In the genomic region with DNA sequence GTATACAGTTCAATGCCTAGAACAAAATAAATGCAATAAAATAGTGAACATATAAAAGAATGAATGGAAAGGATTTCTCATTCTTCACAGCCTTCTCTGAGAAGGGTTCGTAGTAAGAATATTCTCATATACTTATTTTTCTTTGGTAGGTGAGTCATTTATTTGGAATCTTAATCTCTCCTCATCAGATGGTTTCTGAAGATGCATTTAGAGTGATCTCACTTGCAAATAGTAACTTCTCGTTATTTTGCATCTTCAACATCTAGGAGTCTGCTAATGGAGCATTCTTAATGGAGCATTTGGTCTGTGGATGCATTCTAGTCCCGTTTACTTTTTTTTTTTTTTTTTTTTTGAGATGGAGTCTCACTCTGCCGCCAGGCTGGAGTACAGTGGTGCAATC, we compare ENCODE assay signal across 17 cellular contexts. TPM values are rescaled to one million over a fixed set of nuclear protein-coding genes. Genes with fewer than 3 reads are reported as not detected.
DNase-seq lines count a peak whose midpoint lies in the region; ATAC-seq and TF ChIP-seq lines count a peak whose summit lies in the region.
"Had no signal": no experiment of that assay in that cellular context is flagged by ENCODE, and none has a peak within 500 bp of the region (broad histone marks: within the 10 kb centered on the region; RNA-seq: fewer than 3 reads in every experiment).

No MANE protein-coding gene starts in this region.

- H3K9ac ChIP-seq in skeletal muscle satellite cell (ENCODE audit: low read depth, low read length), result no peak overlapping the region
- H3K9ac ChIP-seq: parathyroid adenoma had no signal

- H3K4me1 ChIP-seq in skeletal muscle satellite cell (ENCODE audit: control insufficient read depth, insufficient read depth, low read length) (peaks cover 23% of the 10 kb centered on the region), upper lobe of left lung (peaks cover 24 to 32% (median 27%) of the 10 kb centered on the region in 4 donors)

- H3K36me3 ChIP-seq in skeletal muscle satellite cell (ENCODE audit: insufficient read depth, low read length), result peaks cover 9% of the 10 kb centered on the region
- H3K36me3 ChIP-seq in upper lobe of left lung, result peaks cover 6 to 38% (median 11%) of the 10 kb centered on the region in 4 donors

- no peak overlapping the region for H3K27ac ChIP-seq in upper lobe of left lung
- H3K27ac ChIP-seq: coronary artery, left lung, parathyroid adenoma, Peyer's patch had no signal

- WGBS in upper lobe of left lung, 2 donors, result 89 to 91% methylated on average over 3 to 4 of the region's 4 CpGs

- peak overlapping the region; percentile 90 for H3K4me3 Mint-ChIP-seq in activated T-helper 17 cell treated with anti-CD3 and anti-CD28 coated beads, Interleukin-2, amount 50 U/mL, for 72 hours
- H3K4me3 Mint-ChIP-seq: activated CD8-positive, alpha-beta T cell treated with anti-CD3 and anti-CD28 coated beads for 36 hours had no signal

- DNase-seq in ELR (ENCODE audit: low read depth) (peak; percentile 88), fibroblast of villous mesenchyme (ENCODE audit: low read depth) (peak; percentile 57), mucosa of gallbladder (ENCODE audit: low spot score) (no peak), upper lobe of left lung (no peak)
- DNase-seq: activated CD8-positive, alpha-beta T cell treated with anti-CD3 and anti-CD28 coated beads for 36 hours; activated naive CD4-positive, alpha-beta T cell; DMS53; left lung; MG63; Peyer's patch; T-helper 9 cell had no signal

- H3K9me3 Mint-ChIP-seq in activated T-helper 17 cell treated with anti-CD3 and anti-CD28 coated beads, Interleukin-2, amount 50 U/mL, for 72 hours, result no peaks in the 10 kb centered on the region
- H3K9me3 Mint-ChIP-seq: activated CD8-positive, alpha-beta T cell treated with anti-CD3 and anti-CD28 coated beads for 36 hours had no signal

- no peak overlapping the region for H3K4me3 ChIP-seq in fibroblast of villous mesenchyme (ENCODE audit: low read depth, low read length)
- H3K4me3 ChIP-seq in skeletal muscle satellite cell (ENCODE audit: low read length), result no peak overlapping the region
- no peak overlapping the region for H3K4me3 ChIP-seq in upper lobe of left lung
- H3K4me3 ChIP-seq: coronary artery, left lung, MG63, Peyer's patch had no signal

- peaks cover 34% of the 10 kb centered on the region for H3K4me1 Mint-ChIP-seq in activated T-helper 17 cell treated with anti-CD3 and anti-CD28 coated beads, Interleukin-2, amount 50 U/mL, for 72 hours

- H3K9me3 ChIP-seq in skeletal muscle satellite cell (replicated peaks; ENCODE audit: low read length), result no peaks in the 10 kb centered on the region
- H3K9me3 ChIP-seq in upper lobe of left lung, result no peaks in the 10 kb centered on the region
- H3K9me3 ChIP-seq: left lung, Peyer's patch had no signal

- peak overlapping the region; percentile 77 for H3K4me2 ChIP-seq in skeletal muscle satellite cell (ENCODE audit: low read length)

- TF ChIP-seq POLR2A in upper lobe of left lung (IDR thresholded peaks at IDR 0.05), result no peak

- TF ChIP-seq CTCF in fibroblast of villous mesenchyme (IDR thresholded peaks at IDR 0.05; ENCODE audit: insufficient read depth, low read depth, low read length), result no peak
- TF ChIP-seq CTCF in upper lobe of left lung (IDR thresholded peaks at IDR 0.05), result no peak

- H3K27me3 ChIP-seq in skeletal muscle satellite cell (ENCODE audit: control insufficient read depth, insufficient read depth, low read length), result no peaks in the 10 kb centered on the region
- H3K27me3 ChIP-seq in upper lobe of left lung, result no peaks in the 10 kb centered on the region
- H3K27me3 ChIP-seq: left lung, MG63, Peyer's patch had no signal

- TF ChIP-seq EP300 in upper lobe of left lung (IDR thresholded peaks at IDR 0.05), result no peak

- peaks cover 78% of the 10 kb centered on the region for H3K36me3 Mint-ChIP-seq in activated T-helper 17 cell treated with anti-CD3 and anti-CD28 coated beads, Interleukin-2, amount 50 U/mL, for 72 hours (ENCODE audit: low read depth)

- no peak for ATAC-seq in activated T-helper 17 cell treated with anti-CD3 and anti-CD28 coated beads, Interleukin-2, amount 50 U/mL, for 72 hours (replicated peaks)
- no peak for ATAC-seq in HG03139 (IDR thresholded peaks at IDR 0.05; ENCODE audit: unreplicated experiment)
- ATAC-seq in upper lobe of left lung (ENCODE audit: low FRiP score in 2 of 2), result no peak
- no peak for ATAC-seq in HG03378 (IDR thresholded peaks at IDR 0.05; ENCODE audit: unreplicated experiment)
- ATAC-seq: activated CD8-positive, alpha-beta T cell treated with anti-CD3 and anti-CD28 coated beads for 36 hours; left lung had no signal

- H3K27ac Mint-ChIP-seq in activated T-helper 17 cell treated with anti-CD3 and anti-CD28 coated beads, Interleukin-2, amount 50 U/mL, for 72 hours, result no peak overlapping the region

- H3K27me3 Mint-ChIP-seq in activated T-helper 17 cell treated with anti-CD3 and anti-CD28 coated beads, Interleukin-2, amount 50 U/mL, for 72 hours, result no peaks in the 10 kb centered on the region
- H3K27me3 Mint-ChIP-seq: activated CD8-positive, alpha-beta T cell treated with anti-CD3 and anti-CD28 coated beads for 36 hours had no signal

RNA-seq across cellular contexts. Expression of gene UBXN4, which starts 3.9 kb away (rescaled TPM):
- total RNA-seq in activated T-helper 17 cell treated with anti-CD3 and anti-CD28 coated beads, Interleukin-2, amount 50 U/mL, for 72 hours, result 100 to 1,000 TPM; 122 to 156 TPM
- total RNA-seq in fibroblast of villous mesenchyme, result 66.7 and 96.3 TPM in 2 replicates
- 40.8 and 41.3 TPM in 2 replicates for total RNA-seq in skeletal muscle satellite cell (2012; rRNA removed)
- 106 TPM for total RNA-seq in mucosa of gallbladder
- total RNA-seq in upper lobe of left lung, result 100 to 1,000 TPM in 1 of 6 donors, 10 to 100 TPM in 5; 34.0 to 101 (median 67.8) TPM

Comparison
In these comparisons a context has a peak if more than half of its experiments do, and no peak if none do; other contexts are left out.
1. DNase-seq: peak in ELR (single experiment) and fibroblast of villous mesenchyme (single experiment); none in mucosa of gallbladder (single experiment) and upper lobe of left lung (0 of 2).